Comparison of ENCODE assay signal across 13 cellular contexts in the genomic region with DNA sequence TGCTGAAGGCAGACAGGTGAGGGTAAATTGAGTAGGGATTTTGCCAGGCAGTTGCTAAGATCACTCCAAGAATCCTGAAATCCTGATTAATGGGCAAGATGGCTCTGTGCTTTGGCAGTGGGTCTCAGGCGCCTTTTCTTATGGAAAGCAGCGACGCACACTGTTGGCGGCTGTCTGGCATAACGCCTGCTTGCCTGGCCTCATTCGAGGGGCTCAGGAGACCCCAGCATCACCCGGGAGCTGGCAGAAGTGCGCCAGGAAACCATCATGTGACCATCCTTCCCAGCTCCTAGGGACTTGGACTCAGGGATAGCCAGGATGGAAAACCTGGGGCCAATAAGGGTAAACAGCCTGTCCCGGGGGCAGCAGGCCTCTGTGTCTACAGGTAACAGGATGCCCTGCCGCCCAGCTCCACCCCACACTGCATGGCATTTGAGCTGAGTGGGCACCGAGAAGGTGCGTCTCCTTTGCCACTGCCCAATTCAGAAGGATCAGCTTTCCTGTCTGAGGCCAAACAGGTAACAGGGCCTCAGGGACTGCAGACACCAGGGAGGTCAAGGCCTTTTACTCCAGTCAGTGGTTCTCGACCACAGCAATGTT.
DNase-seq lines count a peak whose midpoint lies in the region; ATAC-seq and TF ChIP-seq lines count a peak whose summit lies in the region.
"Had no signal": no experiment of that assay in that cellular context is flagged by ENCODE, and none has a peak within 500 bp of the region (broad histone marks: within the 10 kb centered on the region; RNA-seq: fewer than 3 reads in every experiment).

No MANE protein-coding gene starts in this region.

- H3K4me2 ChIP-seq in BLaER1: peak overlapping the region; percentile 99

- H3K27ac ChIP-seq in BLaER1 (no peak overlapping the region; the same call in 1 of the 2 replicates), RWPE1 (peak overlapping the region; percentile 98), heart left ventricle (peak overlapping the region in 11 of 12 donors; percentile 49 to 97 (median 75)), rectal smooth muscle tissue (ENCODE audit: low read depth, low read length) (peak overlapping the region; percentile 58)

- TF ChIP-seq CTCF in RWPE1 (conservative IDR thresholded peaks at IDR 0.05; ENCODE audit: low read depth): no peak
- no peak for TF ChIP-seq CTCF in heart left ventricle (IDR thresholded peaks at IDR 0.05)

- 88 to 91% (median 88%) methylated on average over 12 to 13 of the region's 13 CpGs for WGBS in heart left ventricle, 4 donors

- CTCF ChIA-PET in RWPE1 (lab: Yijun Ruan, JAX): interaction anchor here (0.5 kb wide), 2 partner anchors 26 to 242 kb away, joined by 3 to 4 read pairs; no protein-coding TSS in a partner anchor

- intact Hi-C loops in heart left ventricle (cut with DNase I): loop anchor here in 4 of 10 donors (2.0 to 10.0 kb wide), 6 partner anchors 37 to 97 kb away; a partner anchor contains a TSS

- ATAC-seq in heart left ventricle (no peak), HG03025 (IDR thresholded peaks at IDR 0.05; ENCODE audit: low FRiP score, unreplicated experiment) (no peak)

- H3K4me1 ChIP-seq in BLaER1 (peaks cover 100% of the 10 kb centered on the region), heart left ventricle (peaks cover 39 to 100% (median 97%) of the 10 kb centered on the region in 12 donors), rectal smooth muscle tissue (ENCODE audit: control insufficient read depth, insufficient read depth, low read length) (peaks cover 45% of the 10 kb centered on the region)

- POLR2A ChIA-PET in RWPE1 (lab: Yijun Ruan, JAX; ENCODE audit: low non-redundant PET): no interaction called here

- no peak for TF ChIP-seq POLR2A in heart left ventricle (IDR thresholded peaks at IDR 0.05)

- H3K9ac ChIP-seq in BLaER1 (no peak overlapping the region), rectal smooth muscle tissue (ENCODE audit: low read length) (no peak overlapping the region)

- peaks cover 17% of the 10 kb centered on the region; the same call in 1 of the 2 replicates for H3K36me3 ChIP-seq in BLaER1
- H3K36me3 ChIP-seq in heart left ventricle: peaks cover 0 to 8% (median 0%) of the 10 kb centered on the region in 9 donors
- peaks cover 4% of the 10 kb centered on the region for H3K36me3 ChIP-seq in rectal smooth muscle tissue (ENCODE audit: control insufficient read depth, insufficient read depth, low read length)

- no peak for DNase-seq in RWPE1 (ENCODE audit: low spot score)
- no peak for DNase-seq in heart left ventricle
- no peak for DNase-seq in NCI-H187 (lab: John Stamatoyannopoulos, UW)
- DNase-seq in Kasumi-1 (lab: John Stamatoyannopoulos, UW): no peak
- DNase-seq in globus pallidus (ENCODE audit: low spot score): no peak
- DNase-seq: activated CD8-positive, alpha-beta memory T cell treated with anti-CD3 and anti-CD28 coated beads for 24 hours; activated naive CD8-positive, alpha-beta T cell treated with anti-CD3 and anti-CD28 coated beads, Interleukin-2, amount 10 ng/mL, durations not matched to agents 7 days and 5 days; AML-193; retina; T-helper 2 cell had no signal

- H3K9me3 ChIP-seq in BLaER1 (no peaks in the 10 kb centered on the region), heart left ventricle (no peaks in the 10 kb centered on the region)

- H3K4me3 ChIP-seq in BLaER1 (no peak overlapping the region), heart left ventricle (no peak overlapping the region), rectal smooth muscle tissue (ENCODE audit: low read length) (no peak overlapping the region)

- peaks cover 100% of the 10 kb centered on the region for H4K20me1 ChIP-seq in BLaER1

- no peaks in the 10 kb centered on the region for H3K27me3 ChIP-seq in BLaER1
- no peaks in the 10 kb centered on the region for H3K27me3 ChIP-seq in heart left ventricle
- H3K27me3 ChIP-seq in rectal smooth muscle tissue (ENCODE audit: control insufficient read depth, insufficient read depth, low read length): no peaks in the 10 kb centered on the region
